ENCODE assay signal across 7 cellular contexts in genomic region chr2:40554665-40555294, GRCh38.
DNase-seq lines count a peak whose midpoint lies in the region; ATAC-seq, FAIRE-seq and TF ChIP-seq lines count a peak whose summit lies in the region.

No MANE protein-coding gene starts in this region.

- TF ChIP-seq EP300 in GM12878 (IDR thresholded peaks at IDR 0.05; ENCODE audit: borderline replicate concordance in 1 of 2, control insufficient read depth in 1 of 2, low read depth in 2 of 2, low read length in 2 of 2): no peak

- FAIRE-seq in GM12892 (lab: Jason Lieb, UNC): peak; percentile 69
- FAIRE-seq in GM12878 (lab: Jason Lieb, UNC): peak; percentile 68
- peak; percentile 53 for FAIRE-seq in islet of Langerhans (lab: Jason Lieb, UNC)

- H3K4me2 ChIP-seq in PC-9: no peak overlapping the region
- no peak overlapping the region for H3K4me2 ChIP-seq in GM12878 (ENCODE audit: control insufficient read depth, insufficient read depth)

- TF ChIP-seq CTCF in LNCaP clone FGC (IDR thresholded peaks at IDR 0.05; ENCODE audit: control insufficient read depth, extremely low read depth, insufficient read depth) (peak; percentile 75), PC-9 (conservative IDR thresholded peaks at IDR 0.05) (peak; percentile 97), GM12878 (IDR thresholded peaks at IDR 0.05 in 2 of 3, conservative IDR thresholded peaks at IDR 0.05 in 1 of 3; ENCODE audit: control insufficient read depth in 2 of 3, extremely low read depth in 1 of 3, insufficient read depth in 1 of 3, low read depth in 3 of 3, low read length in 3 of 3) (peak; percentile 78 to 87 (median 78))

- H3K4me1 ChIP-seq in HAP-1 (peaks cover 3% of the 10 kb centered on the region; the same call in 1 of the 2 replicates), PC-9 (replicated peaks; ENCODE audit: insufficient read depth) (no peaks in the 10 kb centered on the region), GM12878 (ENCODE audit: control insufficient read depth, insufficient read depth, low read length) (no peaks in the 10 kb centered on the region)

- SMC1A ChIA-PET in GM12878 (lab: Charles Lee; ENCODE audit: uncharacterized antibody, unreplicated experiment): interaction anchor here (0.8 to 4.4 kb wide), 16 partner anchors 12 to 717 kb away, joined by 3 to 39 read pairs (median 4); no protein-coding TSS in a partner anchor

- 39% methylated on average over 5 of the region's 5 CpGs for WGBS in GM12878 (ENCODE audit: insufficient coverage, insufficient replicate concordance, low lambda C conversion rate, missing lambda C conversion rate)

- in situ Hi-C loops in HAP-1 (cut with MboI; ENCODE audit: low sequenced_read_pairs): loop anchor here (25.0 kb wide), 1 partner anchor 642 kb away; no protein-coding TSS in a partner anchor
- in situ Hi-C loops in GM12878 (cut with MboI): loop anchor here (5.0 kb wide), 1 partner anchor 642 kb away; no protein-coding TSS in a partner anchor

- H3K4me3 ChIP-seq in HAP-1: no peak overlapping the region
- H3K4me3 ChIP-seq in LNCaP clone FGC (ENCODE audit: low read depth, low read length): no peak overlapping the region
- no peak overlapping the region for H3K4me3 ChIP-seq in PC-9
- no peak overlapping the region for H3K4me3 ChIP-seq in GM12878

- H3K36me3 ChIP-seq in HAP-1 (replicated peaks) (no peaks in the 10 kb centered on the region), PC-9 (ENCODE audit: low read depth) (no peaks in the 10 kb centered on the region), GM12878 (ENCODE audit: control insufficient read depth in 2 of 2, insufficient read depth in 2 of 2, low read length in 1 of 2) (no peaks in the 10 kb centered on the region)

- TF ChIP-seq RAD21 in GM12878 (IDR thresholded peaks at IDR 0.05; ENCODE audit: insufficient read depth, low read depth, low read length): peak; percentile 87

- H3K9me3 ChIP-seq in HAP-1 (no peaks in the 10 kb centered on the region), PC-9 (ENCODE audit: insufficient read depth, low read depth) (0 out of 2 replicates have a peak, but pooled peaks cover 5% of the 10 kb centered on the region), GM12878 (replicated peaks; ENCODE audit: control insufficient read depth, insufficient read depth, low read length) (no peaks in the 10 kb centered on the region)

- H3K27ac ChIP-seq in PC-9 (no peak overlapping the region), GM12878 (ENCODE audit: control insufficient read depth, insufficient read depth) (no peak overlapping the region)

- intact Hi-C loops in PC-9 (cut with micrococcal nuclease; ENCODE audit: unreplicated experiment): loop anchor here (1.0 to 2.0 kb wide), 3 partner anchors 160 to 641 kb away; no protein-coding TSS in a partner anchor
- intact Hi-C loops in GM12878 (cut with micrococcal nuclease; ENCODE audit: unreplicated experiment): loop anchor here (1.0 to 10.0 kb wide), 4 partner anchors 106 to 641 kb away; no protein-coding TSS in a partner anchor

- DNase-seq in GM12892 (ENCODE audit: insufficient read length) (no peak), HAP-1 (ENCODE audit: low spot score in 2 of 2) (peak; percentile 43 to 83), LNCaP clone FGC (ENCODE audit: low read depth) (no peak), PC-9 (peak; percentile 45 to 62), GM12878 (ENCODE audit: low read depth, low spot score) (peak; percentile 2)
- DNase-seq in stimulated activated CD4-positive, alpha-beta T cell treated with anti-CD3 and anti-CD28 coated beads, Interleukin-4, amount 100 ng/mL, for 24 hours: peak; percentile 35

- no peak for TF ChIP-seq POLR2A in GM12892 (IDR thresholded peaks at IDR 0.05; ENCODE audit: low read depth, low read length)
- no peak for TF ChIP-seq POLR2A in GM12878 (IDR thresholded peaks at IDR 0.05; ENCODE audit: low read depth, low read length)

- H3K9ac ChIP-seq in GM12878 (ENCODE audit: control insufficient read depth, insufficient read depth, low read length): no peak overlapping the region

- POLR2A ChIA-PET in PC-9 (lab: Charles Lee; ENCODE audit: unreplicated experiment): no interaction called here
- POLR2A ChIA-PET in GM12878 (lab: Charles Lee): no interaction called here

- H3K27me3 ChIP-seq in HAP-1 (ENCODE audit: low read depth) (peaks cover 21% of the 10 kb centered on the region), PC-9 (ENCODE audit: insufficient read depth, low read depth) (no peaks in the 10 kb centered on the region), GM12878 (replicated peaks in 1 of 2; ENCODE audit: control insufficient read depth in 2 of 2, insufficient read depth in 2 of 2, low read length in 1 of 2) (no peaks in the 10 kb centered on the region)

- H4K20me1 ChIP-seq in PC-9 (ENCODE audit: insufficient read depth) (no peaks in the 10 kb centered on the region), GM12878 (ENCODE audit: control insufficient read depth, insufficient read depth) (no peaks in the 10 kb centered on the region)

- RAD21 ChIA-PET in GM12878 (lab: Charles Lee; ENCODE audit: unreplicated experiment): interaction anchor here (1.0 to 3.0 kb wide), 5 partner anchors 105 to 643 kb away, joined by 4 to 41 read pairs (median 5); no protein-coding TSS in a partner anchor

- H2AFZ ChIP-seq in PC-9 (no peak overlapping the region), GM12878 (ENCODE audit: control insufficient read depth, low read depth, low read length) (no peak overlapping the region)

- no TSS peak for BruUV-seq in PC-9 (replicated peaks; lab: Mats Ljungman, UMichigan)
- no TSS peak for BruUV-seq in GM12878 (replicated peaks; lab: Mats Ljungman, UMichigan)

- H3K79me2 ChIP-seq in PC-9 (ENCODE audit: low read depth) (no peaks in the 10 kb centered on the region), GM12878 (ENCODE audit: control insufficient read depth, insufficient read depth, low read length) (no peaks in the 10 kb centered on the region)

- ATAC-seq in GM12878: peak; percentile 93

- no peaks in the 10 kb centered on the region for H3F3A ChIP-seq in PC-9 (ENCODE audit: insufficient read depth, low read depth)

- CTCF ChIA-PET in PC-9 (lab: Charles Lee) (interaction anchor here (1.3 kb wide), 1 partner anchor 641 kb away, joined by 14 read pairs; no protein-coding TSS in a partner anchor), GM12878 (lab: Yijun Ruan, JAX) (interaction anchor here (0.6 to 6.8 kb wide), 34 partner anchors 10 to 717 kb away, joined by 3 to 82 read pairs (median 4); no protein-coding TSS in a partner anchor)

- H3K9me2 ChIP-seq in PC-9 (ENCODE audit: insufficient read depth): no peaks in the 10 kb centered on the region

TF ChIP-seq in GM12878, 131 proteins besides CTCF, POLR2A, EP300 and RAD21:
- peak; percentile 91 for TF ChIP-seq SMC3 (IDR thresholded peaks at IDR 0.05; ENCODE audit: borderline replicate concordance, low read length)
- TF ChIP-seq TARDBP (IDR thresholded peaks at IDR 0.05; ENCODE audit: borderline replicate concordance): no peak

Comparison
In these comparisons a context has a peak if more than half of its experiments do, and no peak if none do; other contexts are left out.
1. DNase-seq: peak in HAP-1 (2 of 2), PC-9 (2 of 2), GM12878 (single experiment) and stimulated activated CD4-positive, alpha-beta T cell treated with anti-CD3 and anti-CD28 coated beads, Interleukin-4, amount 100 ng/mL, for 24 hours (single experiment); none in GM12892 (single experiment) and LNCaP clone FGC (single experiment).
2. Peak in every context shown above with its lines, with median percentiles within 50 percentile points of each other: CTCF ChIP-seq.